1 cellular context compared by ENCODE assay signal in genomic region chr12:15534322-15534721, GRCh38.
TF ChIP-seq lines count a peak whose summit lies in the region.

No MANE protein-coding gene starts in this region.

TF ChIP-seq in WTC11, 78 proteins besides CTCF, POLR2A, EP300 and RAD21 (continued from another document):
- no peak for TF ChIP-seq AFF4 (CRISPR knock-in tag; IDR thresholded peaks at IDR 0.05; ENCODE audit: borderline replicate concordance)
- no peak for TF ChIP-seq ELF4 (CRISPR knock-in tag; IDR thresholded peaks at IDR 0.05; ENCODE audit: low read depth)
- no peak for TF ChIP-seq NR2C2 (CRISPR knock-in tag; IDR thresholded peaks at IDR 0.05)
- no peak for TF ChIP-seq AR (CRISPR knock-in tag; IDR thresholded peaks at IDR 0.05)
TF ChIP-seq in WTC11: peak in this region for 0.
